In genomic region chr19:23281663-23282276, GRCh38 we compare ENCODE assay signal across 24 cellular contexts. TPM values are rescaled to one million over a fixed set of nuclear protein-coding genes. Genes with fewer than 3 reads are reported as not detected.
DNase-seq lines count a peak whose midpoint lies in the region; ATAC-seq, FAIRE-seq and TF ChIP-seq lines count a peak whose summit lies in the region.
"Had no signal": no experiment of that assay in that cellular context is flagged by ENCODE, and none has a peak within 500 bp of the region (broad histone marks: within the 10 kb centered on the region; RNA-seq: fewer than 3 reads in every experiment).

No MANE protein-coding gene starts in this region.

- H3K9ac ChIP-seq in OCI-LY3 (ENCODE audit: low read length) (no peak overlapping the region), H1 (replicated peaks in 1 of 4; ENCODE audit: extremely low read depth in 1 of 4, low read depth in 3 of 4, low read length in 3 of 4) (no peak overlapping the region)
- H3K9ac ChIP-seq: GM23248, SK-N-SH had no signal

- no peak for TF ChIP-seq EP300 in H1 (IDR thresholded peaks at IDR 0.05; ENCODE audit: borderline replicate concordance in 1 of 2, low read depth in 2 of 2, low read length in 2 of 2)

- DNase-seq in DMS53 (lab: John Stamatoyannopoulos, UW): peak; percentile 28
- no peak for DNase-seq in DMS53 treated with DMSO at 0.1 percent for 48 hours (lab: John Stamatoyannopoulos, UW; ENCODE audit: unreplicated experiment)
- DNase-seq in GM23338 (ENCODE audit: low spot score): no peak
- no peak for DNase-seq in H1 (ENCODE audit: low read depth in 1 of 2, low spot score in 2 of 2)
- no peak for DNase-seq in germinal center (ENCODE audit: low spot score)
- no peak for DNase-seq in NCI-H146 treated with DMSO at 0.1 percent for 48 hours (lab: John Stamatoyannopoulos, UW; ENCODE audit: unreplicated experiment)
- DNase-seq in effector memory CD8-positive, alpha-beta T cell: no peak
- DNase-seq: 8988T, DMS79 treated with DMSO at 0.1 percent for 48 hours, GM23248, HCEC 1CT, NCI-H1105 treated with DMSO at 0.1 percent for 48 hours, NCI-H1694, NCI-H2107, NCI-H69, PC-3, SHP77 treated with DMSO at 0.1 percent for 48 hours, SK-N-SH had no signal

- H2BK5ac ChIP-seq in H1 (ENCODE audit: low read depth, low read length): no peak overlapping the region

- no peak for TF ChIP-seq POLR2A in H1 (IDR thresholded peaks at IDR 0.05; ENCODE audit: control extremely low read depth in 1 of 2, low read depth in 2 of 2, low read length in 2 of 2)

- H3K14ac ChIP-seq in H1 (ENCODE audit: insufficient read length): no peak overlapping the region

- no peak overlapping the region for H4K5ac ChIP-seq in H1 (ENCODE audit: insufficient read length, low read depth, low read length)

- no peak overlapping the region for H3K4me3 ChIP-seq in GM23338
- H3K4me3 ChIP-seq in OCI-LY3 (ENCODE audit: low read length): no peak overlapping the region
- no peak overlapping the region for H3K4me3 ChIP-seq in H1 (ENCODE audit: extremely low read depth in 1 of 4, insufficient read depth in 2 of 4, low read depth in 3 of 4, low read length in 4 of 4)
- H3K4me3 ChIP-seq: GM23248, K562 had no signal

- POLR2A ChIA-PET in H1 (lab: Charles Lee; ENCODE audit: partially characterized antibody): interaction anchor here (0.8 to 0.9 kb wide), 2 partner anchors 8 to 32 kb away, joined by 3 to 4 read pairs; partner anchors contain the start of gene ZNF724

- H3K23ac ChIP-seq in H1 (ENCODE audit: insufficient read length): no peak overlapping the region

- H3K4ac ChIP-seq in H1 (replicated peaks; ENCODE audit: insufficient read length, low read depth, low read length): no peak overlapping the region

- no peak overlapping the region for H2BK15ac ChIP-seq in H1 (ENCODE audit: low read length)

- no peaks in the 10 kb centered on the region for H3K23me2 ChIP-seq in H1 (ENCODE audit: low read depth, low read length)

- H3F3A ChIP-seq in GM23338 (replicated peaks; ENCODE audit: low read depth): no peaks in the 10 kb centered on the region

- 96% methylated on average over 4 of the region's 4 CpGs; no CpG with 5 or more reads in 1 of the 2 experiments for WGBS in H1 (ENCODE audit: extremely low coverage in 1 of 2, insufficient coverage in 1 of 2, insufficient read length in 1 of 2, insufficient replicate concordance in 2 of 2, low coverage in 1 of 2, low lambda C conversion rate in 2 of 2, missing lambda C conversion rate in 1 of 2), 2 experiments

- no peak overlapping the region for H3K18ac ChIP-seq in H1 (ENCODE audit: extremely low read depth, low read length)

- peaks cover 30% of the 10 kb centered on the region for H3K9me3 Mint-ChIP-seq in GM23338
- peaks cover under 1 to 5% of the 10 kb centered on the region in 2 donors for H3K9me3 Mint-ChIP-seq in effector memory CD8-positive, alpha-beta T cell

- no peak overlapping the region for H2BK20ac ChIP-seq in H1 (ENCODE audit: low read length)

- H3K4me1 ChIP-seq in GM23338 (ENCODE audit: insufficient read depth): no peaks in the 10 kb centered on the region
- H3K4me1 ChIP-seq in OCI-LY3 (ENCODE audit: low read length): no peaks in the 10 kb centered on the region
- no peaks in the 10 kb centered on the region for H3K4me1 ChIP-seq in H1 (replicated peaks in 1 of 4; ENCODE audit: control insufficient read depth in 3 of 4, insufficient read depth in 4 of 4, low read length in 3 of 4)

- CTCF ChIA-PET in H1 (lab: Charles Lee; ENCODE audit: partially characterized antibody): interaction anchor here (0.9 to 1.3 kb wide), 3 partner anchors 10 to 159 kb away, joined by 3 to 5 read pairs (median 3); no protein-coding TSS in a partner anchor

- no peak overlapping the region for H2AK5ac ChIP-seq in H1 (ENCODE audit: low read depth, low read length)

- no peak overlapping the region for H3K27ac Mint-ChIP-seq in GM23338
- peak overlapping the region in 1 of 2 donors; percentile 47 for H3K27ac Mint-ChIP-seq in effector memory CD8-positive, alpha-beta T cell
- H3K27ac Mint-ChIP-seq: T-helper 2 cell treated with Interferon-gamma antibody and Interleukin-4, amounts not matched to agents 5 μg/mL and 100 μg/mL, for 36 hours had no signal

- peaks cover 15% of the 10 kb centered on the region for H3K36me3 Mint-ChIP-seq in GM23338 (ENCODE audit: low read depth)
- no peaks in the 10 kb centered on the region for H3K36me3 Mint-ChIP-seq in effector memory CD8-positive, alpha-beta T cell (ENCODE audit: insufficient read depth)
- H3K36me3 Mint-ChIP-seq: CD14-positive monocyte had no signal

- H3K79me2 ChIP-seq in GM23338 (replicated peaks; ENCODE audit: insufficient read depth): no peaks in the 10 kb centered on the region
- no peaks in the 10 kb centered on the region for H3K79me2 ChIP-seq in OCI-LY3 (ENCODE audit: low read length)
- H3K79me2 ChIP-seq in H1 (ENCODE audit: control insufficient read depth in 1 of 2, insufficient read depth in 2 of 2, low read length in 2 of 2): no peaks in the 10 kb centered on the region

- no peak overlapping the region for H2BK12ac ChIP-seq in H1 (ENCODE audit: low read depth, low read length)

- no peaks in the 10 kb centered on the region for H3K9me3 ChIP-seq in OCI-LY3 (ENCODE audit: insufficient read depth, low read length)
- peaks cover 2 to 10% of the 10 kb centered on the region in 2 experiments; a peak in 3 of 4 replicates for H3K9me3 ChIP-seq in H1 (ENCODE audit: insufficient read depth in 2 of 2, low read depth in 1 of 2, low read length in 1 of 2)
- H3K9me3 ChIP-seq: SK-N-SH had no signal

- TF ChIP-seq CTCF in GM23338 (conservative IDR thresholded peaks at IDR 0.05; ENCODE audit: low read depth in 2 of 2): no peak
- no peak for TF ChIP-seq CTCF in OCI-LY3 (IDR thresholded peaks at IDR 0.05; ENCODE audit: low read depth, low read length)
- no peak for TF ChIP-seq CTCF in H1 (IDR thresholded peaks at IDR 0.05; ENCODE audit: control extremely low read depth in 1 of 3, insufficient read depth in 1 of 3, low read depth in 1 of 3, low read length in 3 of 3)

- H3K36me3 ChIP-seq in GM23338 (ENCODE audit: insufficient read depth) (no peaks in the 10 kb centered on the region), OCI-LY3 (replicated peaks; ENCODE audit: low read depth, low read length) (no peaks in the 10 kb centered on the region), H1 (ENCODE audit: control insufficient read depth in 2 of 4, insufficient read depth in 4 of 4, low read length in 3 of 4) (no peaks in the 10 kb centered on the region)

- no peak for ATAC-seq in GM23338
- no peak for ATAC-seq in effector memory CD8-positive, alpha-beta T cell (replicated peaks)
- ATAC-seq: K562, PC-3 had no signal

- H3K4me1 Mint-ChIP-seq in GM23338: no peaks in the 10 kb centered on the region
- peaks cover 7 to 17% of the 10 kb centered on the region in 2 donors for H3K4me1 Mint-ChIP-seq in effector memory CD8-positive, alpha-beta T cell (ENCODE audit: low read depth in 2 of 2)
- H3K4me1 Mint-ChIP-seq: CD14-positive monocyte had no signal

- TF ChIP-seq RAD21 in H1 (IDR thresholded peaks at IDR 0.05 in 1 of 2, conservative IDR thresholded peaks at IDR 0.05 in 1 of 2; ENCODE audit: low read depth in 2 of 2, low read length in 2 of 2): no peak

- no peak overlapping the region for H4K91ac ChIP-seq in H1 (replicated peaks; ENCODE audit: insufficient read length, low read length)

- peaks cover 7% of the 10 kb centered on the region for H3K9me2 ChIP-seq in GM23338 (ENCODE audit: insufficient read depth)
- H3K9me2 ChIP-seq: SK-N-SH had no signal

- H3K4me2 ChIP-seq in GM23338 (no peak overlapping the region), OCI-LY3 (ENCODE audit: low read length) (no peak overlapping the region), H1 (ENCODE audit: insufficient read depth in 1 of 2, low read depth in 2 of 2, low read length in 2 of 2) (no peak overlapping the region)
- H3K4me2 ChIP-seq: SK-N-SH had no signal

- no peak overlapping the region for H3K56ac ChIP-seq in H1 (replicated peaks; ENCODE audit: insufficient read length, low read depth, low read length)

- H3K79me1 ChIP-seq in H1 (ENCODE audit: low read depth, low read length): no peaks in the 10 kb centered on the region

- H2AFZ ChIP-seq in GM23338: 0 out of 2 replicates have a peak overlapping the region, but pooled peaks have one; percentile 1
- peak overlapping the region; percentile 77 for H2AFZ ChIP-seq in OCI-LY3 (ENCODE audit: low read depth, low read length)
- peak overlapping the region; percentile 70; the same call in 1 of the 2 replicates for H2AFZ ChIP-seq in H1 (ENCODE audit: low read length)
- H2AFZ ChIP-seq: GM23248 had no signal

- H3K27me3 ChIP-seq in GM23338 (ENCODE audit: insufficient read depth) (no peaks in the 10 kb centered on the region), OCI-LY3 (ENCODE audit: low read depth, low read length) (no peaks in the 10 kb centered on the region), H1 (replicated peaks in 1 of 4; ENCODE audit: control insufficient read depth in 3 of 4, extremely low read depth in 1 of 4, insufficient read depth in 3 of 4, low read length in 3 of 4) (no peaks in the 10 kb centered on the region)

- peaks cover 1% of the 10 kb centered on the region for H3K27me3 Mint-ChIP-seq in GM23338 (ENCODE audit: insufficient read depth, low read depth, poor library complexity)
- no peaks in the 10 kb centered on the region for H3K27me3 Mint-ChIP-seq in effector memory CD8-positive, alpha-beta T cell

- no peak overlapping the region for H3K4me3 Mint-ChIP-seq in GM23338
- no peak overlapping the region for H3K4me3 Mint-ChIP-seq in effector memory CD8-positive, alpha-beta T cell
- H3K4me3 Mint-ChIP-seq: CD14-positive monocyte; T-helper 2 cell treated with Interferon-gamma antibody and Interleukin-4, amounts not matched to agents 5 μg/mL and 100 μg/mL, for 36 hours had no signal

- no peaks in the 10 kb centered on the region for H4K20me1 ChIP-seq in GM23338 (replicated peaks; ENCODE audit: insufficient read depth)
- H4K20me1 ChIP-seq in OCI-LY3 (ENCODE audit: insufficient read depth, low read length): no peaks in the 10 kb centered on the region
- H4K20me1 ChIP-seq in H1 (replicated peaks in 1 of 2; ENCODE audit: control insufficient read depth in 1 of 2, insufficient read depth in 2 of 2, low read length in 2 of 2): no peaks in the 10 kb centered on the region

- no peak overlapping the region for H4K8ac ChIP-seq in H1 (ENCODE audit: extremely low read depth, insufficient read depth, low read length)

- FAIRE-seq in H1 (lab: Jason Lieb, UNC): no peak
- FAIRE-seq: GM12891, K562 had no signal

- no peak overlapping the region for H2BK120ac ChIP-seq in H1 (replicated peaks; ENCODE audit: low read depth, low read length)

- H3K27ac ChIP-seq in GM23338 (ENCODE audit: low read depth) (no peak overlapping the region), OCI-LY3 (ENCODE audit: low read length) (no peak overlapping the region), H1 (ENCODE audit: low read depth, low read length) (no peak overlapping the region)
- H3K27ac ChIP-seq: GM23248, RWPE1 had no signal

RNA-seq across cellular contexts. Expression of gene ZNF724, which starts 31.6 kb away (rescaled TPM):
- 77.5 and 85.3 TPM in 2 replicates for total RNA-seq in GM23338 (2014; rRNA removed; shearing (Covaris generic))
- polyA plus RNA-seq in GM23338 (2016; fragmentation: Nextera tagmentation; extraction: Ambion mirVana) (33.8 and 35.4 TPM in 2 replicates), H1 (2011; rRNA removed) (6.4 and 8.7 TPM in 2 replicates)
- total RNA-seq in H1 (2021; fragmentation: NEBNext Ultra II Directional; extraction: Animal tissue kit (Norgen Biotek cat#: 25700)): 62.3 and 67.2 TPM in 2 replicates
- 11.3 TPM for polyA plus RNA-seq in H1 (2011; cell fraction: cytosol; rRNA removed)
- polyA plus RNA-seq in H1 (2011; cell fraction: nucleus; rRNA removed): 25.0 TPM
- 9.4 to 15.5 TPM (median 14.5 TPM) in 4 replicates for polyA plus RNA-seq in H1 (2012, experiment 1 of 2)
- 1.3 TPM for polyA plus RNA-seq in H1 (2012, experiment 2 of 2)
- polyA plus RNA-seq in H1 (2013, experiment 1 of 2): 36.2 TPM
- 34.0 TPM for polyA plus RNA-seq in H1 (2013, experiment 2 of 2)
- polyA minus RNA-seq in H1 (2011; rRNA and poly(A)+ RNA removed): 130 TPM in 2 replicates
- polyA minus RNA-seq in H1 (2011; cell fraction: cytosol; rRNA and poly(A)+ RNA removed): 55.8 TPM
- polyA minus RNA-seq in H1 (2011; cell fraction: nucleus; rRNA and poly(A)+ RNA removed): 182 TPM

Comparison
In these comparisons a context has a peak if more than half of its experiments do, and no peak if none do; other contexts are left out.
1. H2AFZ ChIP-seq: peak in every context shown above with its lines; median percentile 77 in OCI-LY3; 70 in H1; 1 in GM23338.